8 cellular contexts compared by ENCODE assay signal in genomic region chr17:79728169-79728907, GRCh38. TPM values are rescaled to one million over a fixed set of nuclear protein-coding genes. Genes with fewer than 3 reads are reported as not detected.
A peak's percentile ranks its signal among the peaks of the same experiment; 100 is the strongest.
DNase-seq lines count a peak whose midpoint lies in the region; ATAC-seq, FAIRE-seq and TF ChIP-seq lines count a peak whose summit lies in the region.

No MANE protein-coding gene starts in this region.

- H3K4me3 Mint-ChIP-seq in GM23338: peak overlapping the region; percentile 55
- H3K4me3 Mint-ChIP-seq in activated B cell treated with CpG ODN at 0.5 μM for 24 hours: peak overlapping the region; percentile 84

- H3K9me3 Mint-ChIP-seq in GM23338 (no peaks in the 10 kb centered on the region), activated B cell treated with CpG ODN at 0.5 μM for 24 hours (no peaks in the 10 kb centered on the region)

- H2AFZ ChIP-seq in GM23338: peak overlapping the region; percentile 52

- POLR2A ChIA-PET in activated B cell treated with CpG ODN at 0.5 μM for 24 hours (lab: Charles Lee): no interaction called here

- ATAC-seq in GM23338 (peak; percentile 80), activated B cell treated with CpG ODN at 0.5 μM for 24 hours (ENCODE audit: low read depth) (peak; percentile 60), HG03025 (IDR thresholded peaks at IDR 0.05; ENCODE audit: low FRiP score, unreplicated experiment) (no peak)

- H3K27ac Mint-ChIP-seq in GM23338: peak overlapping the region; percentile 67; the same call in 1 of the 2 replicates
- peak overlapping the region; percentile 91 for H3K27ac Mint-ChIP-seq in activated B cell treated with CpG ODN at 0.5 μM for 24 hours

- H3K27me3 Mint-ChIP-seq in GM23338 (ENCODE audit: insufficient read depth, low read depth, poor library complexity): peaks cover 10% of the 10 kb centered on the region
- H3K27me3 Mint-ChIP-seq in activated B cell treated with CpG ODN at 0.5 μM for 24 hours: no peaks in the 10 kb centered on the region

- no peak overlapping the region for H3K4me3 ChIP-seq in GM23338

- 0 out of 2 replicates have a peak overlapping the region, but pooled peaks have one; percentile 53 for H3K4me2 ChIP-seq in GM23338

- DNase-seq in AML-193 (lab: John Stamatoyannopoulos, UW) (peak; percentile 87 to 93), GM23338 (ENCODE audit: low spot score) (peak; percentile 95), NCI-H2107 treated with DMSO at 0.1 percent for 48 hours (lab: John Stamatoyannopoulos, UW; ENCODE audit: unreplicated experiment) (peak; percentile 50), activated B cell treated with CpG ODN at 0.5 μM for 24 hours (peak; percentile 61), caudate nucleus (lab: John Stamatoyannopoulos, UW) (peak; percentile 34 to 97 (median 85))
- DNase-seq in stimulated activated CD4-positive, alpha-beta T cell treated with anti-CD3 and anti-CD28 coated beads, Interleukin-12 subunit alpha, Interleukin-12 subunit beta, amount 100 ng/mL, for 4 hours: peak; percentile 69

- intact Hi-C loops in activated B cell treated with CpG ODN at 0.5 μM for 24 hours (cut with micrococcal nuclease): no loop called here

- TF ChIP-seq CTCF in GM23338 (conservative IDR thresholded peaks at IDR 0.05; ENCODE audit: low read depth in 2 of 2) (no peak), activated B cell treated with CpG ODN at 0.5 μM for 24 hours (IDR thresholded peaks at IDR 0.05) (no peak)

- no peaks in the 10 kb centered on the region for H3K9me2 ChIP-seq in GM23338 (ENCODE audit: insufficient read depth)

- H3K4me1 Mint-ChIP-seq in GM23338 (peaks cover 7% of the 10 kb centered on the region; the same call in 1 of the 3 replicates), activated B cell treated with CpG ODN at 0.5 μM for 24 hours (peaks cover 46% of the 10 kb centered on the region)

- peak; percentile 99 for FAIRE-seq in islet of Langerhans (lab: Jason Lieb, UNC)

- H3K27me3 ChIP-seq in GM23338 (ENCODE audit: insufficient read depth): no peaks in the 10 kb centered on the region

- H3K36me3 ChIP-seq in GM23338 (ENCODE audit: insufficient read depth): no peaks in the 10 kb centered on the region

- no peaks in the 10 kb centered on the region for H4K20me1 ChIP-seq in GM23338 (replicated peaks; ENCODE audit: insufficient read depth)

- no peaks in the 10 kb centered on the region for H3K36me3 Mint-ChIP-seq in GM23338 (ENCODE audit: low read depth)
- H3K36me3 Mint-ChIP-seq in activated B cell treated with CpG ODN at 0.5 μM for 24 hours (ENCODE audit: low read depth): no peaks in the 10 kb centered on the region

- no peak overlapping the region for H3K27ac ChIP-seq in GM23338 (ENCODE audit: low read depth)
- peak overlapping the region; percentile 77 for H3K27ac ChIP-seq in caudate nucleus (ENCODE audit: low read depth, low read length)

- CTCF ChIA-PET in activated B cell treated with CpG ODN at 0.5 μM for 24 hours (lab: Charles Lee): interaction anchor here (1.0 to 1.4 kb wide), 2 partner anchors 20 to 280 kb away, joined by 3 to 5 read pairs; no protein-coding TSS in a partner anchor

- no peaks in the 10 kb centered on the region for H3K4me1 ChIP-seq in GM23338 (ENCODE audit: insufficient read depth)

- no peaks in the 10 kb centered on the region for H3K79me2 ChIP-seq in GM23338 (replicated peaks; ENCODE audit: insufficient read depth)

- H3F3A ChIP-seq in GM23338 (replicated peaks; ENCODE audit: low read depth): no peaks in the 10 kb centered on the region

TF ChIP-seq in GM23338, 12 proteins besides CTCF, POLR2A, EP300 and RAD21:
- TF ChIP-seq ETS1 (IDR thresholded peaks at IDR 0.05): 0 out of 2 replicates have a peak, but pooled peaks have one; percentile 68
- no peak for TF ChIP-seq ZNF331 (CRISPR knock-in tag; IDR thresholded peaks at IDR 0.05; ENCODE audit: low read depth)
TF ChIP-seq in GM23338: peak in this region for 1.

RNA-seq across cellular contexts. Expression of gene ENPP7, which starts 2.4 kb away (rescaled TPM):
- total RNA-seq in GM23338 (2014; rRNA removed; shearing (Covaris generic)): not detected in 2 replicates
- polyA plus RNA-seq in GM23338 (2016; fragmentation: Nextera tagmentation; extraction: Ambion mirVana): not detected in 2 replicates
- 1.4 and 1.5 TPM in 2 replicates for total RNA-seq in activated B cell treated with CpG ODN at 0.5 μM for 24 hours

RNA-seq across cellular contexts. Expression of gene CBX2, which starts 49.6 kb away (rescaled TPM):
- total RNA-seq in GM23338 (2014; rRNA removed; shearing (Covaris generic)): 91.1 and 114 TPM in 2 replicates
- 26.6 and 29.2 TPM in 2 replicates for polyA plus RNA-seq in GM23338 (2016; fragmentation: Nextera tagmentation; extraction: Ambion mirVana)
- total RNA-seq in activated B cell treated with CpG ODN at 0.5 μM for 24 hours: 0.37 and 0.67 TPM in 2 replicates

Comparison
In these comparisons a context has a peak if more than half of its experiments do, and no peak if none do; other contexts are left out.
1. RNA of gene CBX2, which starts 49.6 kb away (total RNA-seq): 91.1 to 114 TPM in GM23338; 0.37 to 0.67 TPM in activated B cell treated with CpG ODN at 0.5 μM for 24 hours; every median in the first group is over 10 times any median in the second.
2. Peak in every context shown above with its lines, with median percentiles within 50 percentile points of each other: DNase-seq.